9 cellular contexts compared by ENCODE assay signal in genomic region chr3:141410861-141411771, GRCh38. TPM values are rescaled to one million over a fixed set of nuclear protein-coding genes. Genes with fewer than 3 reads are reported as not detected.
DNase-seq lines count a peak whose midpoint lies in the region; ATAC-seq and FAIRE-seq lines count a peak whose summit lies in the region.
"Had no signal": no experiment of that assay in that cellular context is flagged by ENCODE, and none has a peak within 500 bp of the region (broad histone marks: within the 10 kb centered on the region; RNA-seq: fewer than 3 reads in every experiment).

No MANE protein-coding gene starts in this region.

- H3K9me3 ChIP-seq in small intestine (ENCODE audit: control insufficient read depth, low read depth): no peaks in the 10 kb centered on the region

- peaks cover 18 to 19% of the 10 kb centered on the region in 2 donors for H3K36me3 Mint-ChIP-seq in activated T-cell treated with anti-CD3 and anti-CD28 coated beads, Interleukin-2, amount 50 U/mL, for 72 hours (ENCODE audit: insufficient read depth in 2 of 2)

- peak overlapping the region; percentile 97 for H3K27ac Mint-ChIP-seq in activated T-cell treated with anti-CD3 and anti-CD28 coated beads, Interleukin-2, amount 50 U/mL, for 72 hours

- H3K36me3 ChIP-seq in small intestine (ENCODE audit: control insufficient read depth in 2 of 2, insufficient read depth in 2 of 2, low read length in 2 of 2): peaks cover 3 to 17% of the 10 kb centered on the region in 2 donors

- no peak overlapping the region for H3K4me3 ChIP-seq in small intestine (ENCODE audit: low read depth in 1 of 2, low read length in 2 of 2)

- 34 to 38% (median 35%) methylated on average over 9 of the region's 9 CpGs for WGBS in small intestine, 3 donors

- H3K27ac ChIP-seq in small intestine (ENCODE audit: low read depth in 1 of 2, low read length in 1 of 2): peak overlapping the region; percentile 50 to 87

- intact Hi-C loops in Right ventricle myocardium superior (cut with DNase I): no loop called here

- no peaks in the 10 kb centered on the region for H3K9me3 Mint-ChIP-seq in activated T-cell treated with anti-CD3 and anti-CD28 coated beads, Interleukin-2, amount 50 U/mL, for 72 hours

- peak overlapping the region; percentile 85 to 90 for H3K4me3 Mint-ChIP-seq in activated T-cell treated with anti-CD3 and anti-CD28 coated beads, Interleukin-2, amount 50 U/mL, for 72 hours

- DNase-seq in EH (ENCODE audit: low read depth): peak; percentile 54
- DNase-seq in activated T-cell treated with anti-CD3 and anti-CD28 coated beads, Interleukin-2, amount 50 U/mL, for 72 hours: peak; percentile 48 to 55
- DNase-seq in Right ventricle myocardium superior: no peak
- no peak for DNase-seq in small intestine
- no peak for DNase-seq in Kasumi-1 (lab: John Stamatoyannopoulos, UW)
- no peak for DNase-seq in MV-4-11 (lab: John Stamatoyannopoulos, UW)

- no peak for FAIRE-seq in small intestine (lab: Jason Lieb, UNC)
- FAIRE-seq: colon had no signal

- peaks cover 88% of the 10 kb centered on the region for H3K4me1 Mint-ChIP-seq in activated T-cell treated with anti-CD3 and anti-CD28 coated beads, Interleukin-2, amount 50 U/mL, for 72 hours (ENCODE audit: low read depth)

- H3K27me3 ChIP-seq in small intestine (ENCODE audit: control insufficient read depth in 2 of 2, insufficient read depth in 2 of 2, low read length in 2 of 2): no peaks in the 10 kb centered on the region

- peaks cover 7 to 30% of the 10 kb centered on the region in 2 donors for H3K4me1 ChIP-seq in small intestine (ENCODE audit: control insufficient read depth in 2 of 2, insufficient read depth in 1 of 2, low read depth in 1 of 2, low read length in 1 of 2)

- no peaks in the 10 kb centered on the region for H3K27me3 Mint-ChIP-seq in activated T-cell treated with anti-CD3 and anti-CD28 coated beads, Interleukin-2, amount 50 U/mL, for 72 hours (ENCODE audit: low read depth)

- peak; percentile 44 for ATAC-seq in HG03432 (IDR thresholded peaks at IDR 0.05; ENCODE audit: unreplicated experiment)
- peak; percentile 29 to 44 for ATAC-seq in activated T-cell treated with anti-CD3 and anti-CD28 coated beads, Interleukin-2, amount 50 U/mL, for 72 hours (replicated peaks in 1 of 2)
- peak; percentile 8 for ATAC-seq in Right ventricle myocardium superior (ENCODE audit: poor library complexity)
- ATAC-seq in HG03521 (IDR thresholded peaks at IDR 0.05; ENCODE audit: unreplicated experiment): no peak

RNA-seq across cellular contexts. Expression of gene ZBTB38, which starts 42.8 kb away (rescaled TPM):
- 10 to 100 TPM; 50.7 to 82.9 TPM for total RNA-seq in activated T-cell treated with anti-CD3 and anti-CD28 coated beads, Interleukin-2, amount 50 U/mL, for 72 hours
- 89.6 TPM for total RNA-seq in Right ventricle myocardium superior
- polyA plus RNA-seq in small intestine: 10 to 100 TPM; 11.9 to 24.9 (median 18.8) TPM

Comparison
In these comparisons a context has a peak if more than half of its experiments do, and no peak if none do; other contexts are left out.
1. DNase-seq: peak in EH (single experiment) and activated T-cell treated with anti-CD3 and anti-CD28 coated beads, Interleukin-2, amount 50 U/mL, for 72 hours (2 of 2); none in Right ventricle myocardium superior (single experiment), small intestine (single experiment), Kasumi-1 (0 of 2) and MV-4-11 (single experiment).